In genomic region chr2:143730155-143730949, GRCh38 we compare ENCODE assay signal across 7 cellular contexts.
DNase-seq lines count a peak whose midpoint lies in the region; ATAC-seq and TF ChIP-seq lines count a peak whose summit lies in the region.

No MANE protein-coding gene starts in this region.

- H3K4me3 ChIP-seq in NB4 (ENCODE audit: low read depth, low read length): no peak overlapping the region

- peak; percentile 78 for ATAC-seq in GM18870 (IDR thresholded peaks at IDR 0.05; ENCODE audit: unreplicated experiment)
- ATAC-seq in HG02588 (IDR thresholded peaks at IDR 0.05; ENCODE audit: unreplicated experiment): peak; percentile 82
- ATAC-seq in foreskin keratinocyte: peak; percentile 91

- H3K27me3 ChIP-seq in foreskin keratinocyte: no peaks in the 10 kb centered on the region

- peak overlapping the region; percentile 42 for H3K27ac ChIP-seq in foreskin keratinocyte

- TF ChIP-seq CTCF in NB4 (IDR thresholded peaks at IDR 0.05; ENCODE audit: low read depth, low read length): no peak
- no peak for TF ChIP-seq CTCF in foreskin keratinocyte (conservative IDR thresholded peaks at IDR 0.05)

- TF ChIP-seq POLR2A in NB4 (IDR thresholded peaks at IDR 0.05; ENCODE audit: extremely low read depth, insufficient read length): no peak

- peak; percentile 18 for DNase-seq in NB4 (ENCODE audit: low read depth)
- peak; percentile 61 to 81 for DNase-seq in foreskin keratinocyte
- DNase-seq in NCI-H526 treated with DMSO at 0.1 percent for 48 hours (lab: John Stamatoyannopoulos, UW): no peak
- DNase-seq in NCI-H128 (lab: John Stamatoyannopoulos, UW; ENCODE audit: unreplicated experiment): no peak
- no peak for DNase-seq in COLO829 (ENCODE audit: low spot score)

- H3K4me1 ChIP-seq in foreskin keratinocyte: peaks cover 32% of the 10 kb centered on the region

Comparison
In these comparisons a context has a peak if more than half of its experiments do, and no peak if none do; other contexts are left out.
1. DNase-seq: peak in NB4 (single experiment) and foreskin keratinocyte (2 of 2); none in NCI-H526 treated with DMSO at 0.1 percent for 48 hours (single experiment), NCI-H128 (single experiment) and COLO829 (single experiment).
2. Peak in every context shown above with its lines, with median percentiles within 50 percentile points of each other: ATAC-seq.